ENCODE assay signal across 1 cellular context in genomic region chr6:52675372-52675771, GRCh38.
TF ChIP-seq lines count a peak whose summit lies in the region.

No MANE protein-coding gene starts in this region.

TF ChIP-seq in GM23338, 12 proteins besides CTCF, POLR2A, EP300 and RAD21 (continued from another document):
- TF ChIP-seq, protein P1, sequence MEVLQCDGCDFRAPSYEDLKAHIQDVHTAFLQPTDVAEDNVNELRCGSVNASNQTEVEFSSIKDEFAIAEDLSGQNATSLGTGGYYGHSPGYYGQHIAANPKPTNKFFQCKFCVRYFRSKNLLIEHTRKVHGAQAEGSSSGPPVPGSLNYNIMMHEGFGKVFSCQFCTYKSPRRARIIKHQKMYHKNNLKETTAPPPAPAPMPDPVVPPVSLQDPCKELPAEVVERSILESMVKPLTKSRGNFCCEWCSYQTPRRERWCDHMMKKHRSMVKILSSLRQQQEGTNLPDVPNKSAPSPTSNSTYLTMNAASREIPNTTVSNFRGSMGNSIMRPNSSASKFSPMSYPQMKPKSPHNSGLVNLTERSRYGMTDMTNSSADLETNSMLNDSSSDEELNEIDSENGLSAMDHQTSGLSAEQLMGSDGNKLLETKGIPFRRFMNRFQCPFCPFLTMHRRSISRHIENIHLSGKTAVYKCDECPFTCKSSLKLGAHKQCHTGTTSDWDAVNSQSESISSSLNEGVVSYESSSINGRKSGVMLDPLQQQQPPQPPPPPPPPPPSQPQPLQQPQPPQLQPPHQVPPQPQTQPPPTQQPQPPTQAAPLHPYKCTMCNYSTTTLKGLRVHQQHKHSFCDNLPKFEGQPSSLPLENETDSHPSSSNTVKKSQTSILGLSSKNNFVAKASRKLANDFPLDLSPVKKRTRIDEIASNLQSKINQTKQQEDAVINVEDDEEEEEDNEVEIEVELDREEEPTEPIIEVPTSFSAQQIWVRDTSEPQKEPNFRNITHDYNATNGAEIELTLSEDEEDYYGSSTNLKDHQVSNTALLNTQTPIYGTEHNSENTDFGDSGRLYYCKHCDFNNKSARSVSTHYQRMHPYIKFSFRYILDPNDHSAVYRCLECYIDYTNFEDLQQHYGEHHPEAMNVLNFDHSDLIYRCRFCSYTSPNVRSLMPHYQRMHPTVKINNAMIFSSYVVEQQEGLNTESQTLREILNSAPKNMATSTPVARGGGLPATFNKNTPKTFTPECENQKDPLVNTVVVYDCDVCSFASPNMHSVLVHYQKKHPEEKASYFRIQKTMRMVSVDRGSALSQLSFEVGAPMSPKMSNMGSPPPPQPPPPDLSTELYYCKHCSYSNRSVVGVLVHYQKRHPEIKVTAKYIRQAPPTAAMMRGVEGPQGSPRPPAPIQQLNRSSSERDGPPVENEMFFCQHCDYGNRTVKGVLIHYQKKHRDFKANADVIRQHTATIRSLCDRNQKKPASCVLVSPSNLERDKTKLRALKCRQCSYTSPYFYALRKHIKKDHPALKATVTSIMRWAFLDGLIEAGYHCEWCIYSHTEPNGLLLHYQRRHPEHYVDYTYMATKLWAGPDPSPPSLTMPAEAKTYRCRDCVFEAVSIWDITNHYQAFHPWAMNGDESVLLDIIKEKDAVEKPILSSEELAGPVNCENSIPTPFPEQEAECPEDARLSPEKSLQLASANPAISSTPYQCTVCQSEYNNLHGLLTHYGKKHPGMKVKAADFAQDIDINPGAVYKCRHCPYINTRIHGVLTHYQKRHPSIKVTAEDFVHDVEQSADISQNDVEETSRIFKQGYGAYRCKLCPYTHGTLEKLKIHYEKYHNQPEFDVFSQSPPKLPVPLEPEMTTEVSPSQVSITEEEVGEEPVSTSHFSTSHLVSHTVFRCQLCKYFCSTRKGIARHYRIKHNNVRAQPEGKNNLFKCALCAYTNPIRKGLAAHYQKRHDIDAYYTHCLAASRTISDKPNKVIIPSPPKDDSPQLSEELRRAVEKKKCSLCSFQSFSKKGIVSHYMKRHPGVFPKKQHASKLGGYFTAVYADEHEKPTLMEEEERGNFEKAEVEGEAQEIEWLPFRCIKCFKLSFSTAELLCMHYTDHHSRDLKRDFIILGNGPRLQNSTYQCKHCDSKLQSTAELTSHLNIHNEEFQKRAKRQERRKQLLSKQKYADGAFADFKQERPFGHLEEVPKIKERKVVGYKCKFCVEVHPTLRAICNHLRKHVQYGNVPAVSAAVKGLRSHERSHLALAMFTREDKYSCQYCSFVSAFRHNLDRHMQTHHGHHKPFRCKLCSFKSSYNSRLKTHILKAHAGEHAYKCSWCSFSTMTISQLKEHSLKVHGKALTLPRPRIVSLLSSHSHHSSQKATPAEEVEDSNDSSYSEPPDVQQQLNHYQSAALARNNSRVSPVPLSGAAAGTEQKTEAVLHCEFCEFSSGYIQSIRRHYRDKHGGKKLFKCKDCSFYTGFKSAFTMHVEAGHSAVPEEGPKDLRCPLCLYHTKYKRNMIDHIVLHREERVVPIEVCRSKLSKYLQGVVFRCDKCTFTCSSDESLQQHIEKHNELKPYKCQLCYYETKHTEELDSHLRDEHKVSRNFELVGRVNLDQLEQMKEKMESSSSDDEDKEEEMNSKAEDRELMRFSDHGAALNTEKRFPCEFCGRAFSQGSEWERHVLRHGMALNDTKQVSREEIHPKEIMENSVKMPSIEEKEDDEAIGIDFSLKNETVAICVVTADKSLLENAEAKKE (CRISPR knock-in tag; IDR thresholded peaks at IDR 0.05): peak; percentile 66; the same call in 1 of the 2 replicates
